Comparison of ENCODE assay signal across 8 cellular contexts in the genomic region with DNA sequence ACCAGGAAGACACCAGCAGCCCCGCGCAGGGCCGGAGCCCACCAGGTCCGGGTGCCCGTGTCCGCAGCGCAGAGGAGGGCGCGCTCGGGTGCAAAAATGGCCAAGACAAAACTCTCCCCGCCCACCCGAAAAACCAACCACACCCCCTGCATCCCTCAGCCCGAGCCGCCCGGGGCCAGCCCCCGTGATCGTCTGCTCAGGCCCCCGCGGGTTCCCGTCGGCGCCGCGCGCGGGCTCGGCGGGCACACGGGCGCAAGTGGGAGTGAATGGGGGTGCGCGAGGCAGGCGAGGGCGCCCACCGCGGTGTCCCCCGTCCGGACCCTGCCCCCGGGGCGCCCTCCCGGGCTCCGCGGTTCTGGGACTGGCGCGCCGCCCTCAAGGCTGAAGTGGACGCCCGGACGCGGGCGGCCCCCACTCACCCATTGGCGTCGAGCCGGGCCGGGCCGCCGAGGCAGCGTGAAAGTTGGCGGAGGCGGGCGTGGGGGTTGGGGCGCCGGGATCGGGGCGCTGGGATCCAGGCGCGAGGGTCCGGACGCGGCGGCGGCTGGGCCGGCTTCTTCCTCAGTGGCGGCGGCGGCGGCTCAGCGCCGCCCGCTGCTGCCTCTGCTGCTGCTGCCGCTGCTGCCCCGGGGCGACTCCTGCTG. TPM values are rescaled to one million over a fixed set of nuclear protein-coding genes. Genes with fewer than 3 reads are reported as not detected.
DNase-seq lines count a peak whose midpoint lies in the region; ATAC-seq and TF ChIP-seq lines count a peak whose summit lies in the region.

No MANE protein-coding gene starts in this region.

- peaks cover 12% of the 10 kb centered on the region for H3K4me1 Mint-ChIP-seq in MCF 10A (ENCODE audit: insufficient read depth, unreplicated experiment)

- H3K27ac ChIP-seq in A673 (ENCODE audit: low read depth, low read length, poor library complexity, severe bottlenecking): peak overlapping the region; percentile 50

- no peaks in the 10 kb centered on the region for H3K4me1 ChIP-seq in A673 (ENCODE audit: insufficient read depth, low read length, poor library complexity, severe bottlenecking)

- peak overlapping the region; percentile 60 for H3K4me3 ChIP-seq in A673 (ENCODE audit: low read depth, low read length, poor library complexity, severe bottlenecking)

- H3K27ac Mint-ChIP-seq in MCF 10A (ENCODE audit: low read depth, unreplicated experiment): no peak overlapping the region

- H3K9me3 ChIP-seq in A673 (ENCODE audit: low read depth, low read length, poor library complexity, severe bottlenecking): no peaks in the 10 kb centered on the region

- H3K27me3 ChIP-seq in A673 (replicated peaks; ENCODE audit: insufficient read depth, low read depth, low read length, poor library complexity): peaks cover 3% of the 10 kb centered on the region

- H3K27me3 Mint-ChIP-seq in MCF 10A (ENCODE audit: insufficient read depth, unreplicated experiment): peaks cover 26% of the 10 kb centered on the region

- H3K4me3 Mint-ChIP-seq in MCF 10A (ENCODE audit: unreplicated experiment): peak overlapping the region; percentile 78

- no peaks in the 10 kb centered on the region for H3K36me3 Mint-ChIP-seq in MCF 10A (ENCODE audit: insufficient read depth, unreplicated experiment)

- BruUV-seq in A673 (replicated peaks; lab: Mats Ljungman, UMichigan): no TSS peak
- BruUV-seq in MCF 10A (replicated peaks; lab: Mats Ljungman, UMichigan): no TSS peak

- CTCF ChIA-PET in A673 (lab: Charles Lee) (interaction anchor here (0.6 kb wide), 1 partner anchor 292 kb away, joined by 4 read pairs; no protein-coding TSS in a partner anchor), MCF 10A (lab: Yijun Ruan, JAX) (interaction anchor here (0.7 to 1.3 kb wide), 2 partner anchors 293 to 296 kb away, joined by 3 to 4 read pairs; no protein-coding TSS in a partner anchor)

- ATAC-seq in GM19351 (IDR thresholded peaks at IDR 0.05; ENCODE audit: unreplicated experiment) (peak; percentile 4), left lobe of liver (peak; percentile 37), GM21390 (IDR thresholded peaks at IDR 0.05; ENCODE audit: unreplicated experiment) (no peak)
- peak; percentile 28 for ATAC-seq in stimulated activated naive CD8-positive, alpha-beta T cell treated with anti-CD3 and anti-CD28 coated beads, Interleukin-15, Interleukin-2, amounts not matched to agents 100 U/mL and 50 U/mL, for 24 hours

- intact Hi-C loops in A673 (cut with micrococcal nuclease; ENCODE audit: unreplicated experiment): no loop called here
- intact Hi-C loops in MCF 10A (cut with micrococcal nuclease): loop anchor here (5.0 kb wide), 1 partner anchor 215 kb away; no protein-coding TSS in a partner anchor

- DNase-seq in A673 (ENCODE audit: low spot score): no peak
- peak; percentile 12 for DNase-seq in RKO (ENCODE audit: low spot score)
- no peak for DNase-seq in MCF 10A (ENCODE audit: unreplicated experiment)
- DNase-seq in left lobe of liver (ENCODE audit: low spot score): peak; percentile 51
- DNase-seq in stimulated activated naive CD8-positive, alpha-beta T cell treated with anti-CD3 and anti-CD28 coated beads, Interleukin-15, Interleukin-2, amounts not matched to agents 100 U/mL and 50 U/mL, for 24 hours: peak; percentile 38
- no peak for DNase-seq in NCI-H2196 (lab: John Stamatoyannopoulos, UW; ENCODE audit: unreplicated experiment)

- POLR2A ChIA-PET in A673 (lab: Charles Lee; ENCODE audit: low non-redundant PET): interaction anchor here (0.6 kb wide), 1 partner anchor 130 kb away, joined by 4 read pairs; no protein-coding TSS in a partner anchor
- POLR2A ChIA-PET in MCF 10A (lab: Yijun Ruan, JAX): no interaction called here

- no peak for TF ChIP-seq CTCF in A673 (conservative IDR thresholded peaks at IDR 0.05; ENCODE audit: low read depth, low read length)
- no peak for TF ChIP-seq CTCF in MCF 10A (IDR thresholded peaks at IDR 0.05; ENCODE audit: unreplicated experiment)

- no peaks in the 10 kb centered on the region for H3K36me3 ChIP-seq in A673 (ENCODE audit: insufficient read depth, low read length, poor library complexity, severe bottlenecking)

- no peaks in the 10 kb centered on the region for H3K9me3 Mint-ChIP-seq in MCF 10A (ENCODE audit: unreplicated experiment)

RNA-seq across cellular contexts. Expression of a gene that starts 0.4 kb away (rescaled TPM):
- total RNA-seq in A673 (2021): 10.1 and 10.2 TPM in 2 replicates
- total RNA-seq in MCF 10A (2022): 47.3 and 66.1 TPM in 2 replicates
- total RNA-seq in left lobe of liver: 8.6 TPM

Comparison
In these comparisons a context has a peak if more than half of its experiments do, and no peak if none do; other contexts are left out.
1. DNase-seq: peak in RKO (single experiment), left lobe of liver (single experiment) and stimulated activated naive CD8-positive, alpha-beta T cell treated with anti-CD3 and anti-CD28 coated beads, Interleukin-15, Interleukin-2, amounts not matched to agents 100 U/mL and 50 U/mL, for 24 hours (single experiment); none in A673 (single experiment), MCF 10A (single experiment) and NCI-H2196 (single experiment).